Comparison of ENCODE assay signal across 11 cellular contexts in genomic region chr5:78549043-78549442, GRCh38.
DNase-seq lines count a peak whose midpoint lies in the region; ATAC-seq and TF ChIP-seq lines count a peak whose summit lies in the region.
"Had no signal": no experiment of that assay in that cellular context is flagged by ENCODE, and none has a peak within 500 bp of the region (broad histone marks: within the 10 kb centered on the region; RNA-seq: fewer than 3 reads in every experiment).

No MANE protein-coding gene starts in this region.

- H3K4me3 Mint-ChIP-seq in activated B cell treated with CpG ODN at 0.5 μM for 24 hours: no peak overlapping the region
- H3K4me3 Mint-ChIP-seq in stimulated activated memory B cell treated with anti-CD40 and anti-IgM and Interleukin-4, amounts not matched to agents 10 μg/mL and 1 μg/mL and 100 μg/mL, for 72 hours: no peak overlapping the region

- H3K27me3 Mint-ChIP-seq in activated B cell treated with CpG ODN at 0.5 μM for 24 hours: no peaks in the 10 kb centered on the region
- H3K27me3 Mint-ChIP-seq in stimulated activated memory B cell treated with anti-CD40 and anti-IgM and Interleukin-4, amounts not matched to agents 10 μg/mL and 1 μg/mL and 100 μg/mL, for 72 hours: no peaks in the 10 kb centered on the region

- no peaks in the 10 kb centered on the region for H3K36me3 ChIP-seq in PC-3 (ENCODE audit: low read depth, low read length)
- H3K36me3 ChIP-seq: thyroid gland had no signal

- H4K20me1 ChIP-seq in PC-3 (ENCODE audit: low read length): no peaks in the 10 kb centered on the region

- H3K4me1 ChIP-seq in PC-3 (ENCODE audit: insufficient read depth, low read length): peaks cover 13% of the 10 kb centered on the region

- H3K9me3 Mint-ChIP-seq in activated B cell treated with CpG ODN at 0.5 μM for 24 hours: no peaks in the 10 kb centered on the region
- no peaks in the 10 kb centered on the region for H3K9me3 Mint-ChIP-seq in stimulated activated memory B cell treated with anti-CD40 and anti-IgM and Interleukin-4, amounts not matched to agents 10 μg/mL and 1 μg/mL and 100 μg/mL, for 72 hours

- DNase-seq in activated B cell treated with CpG ODN at 0.5 μM for 24 hours: no peak
- DNase-seq in left ventricle myocardium superior: no peak
- DNase-seq in erythroblast (lab: John Stamatoyannopoulos, UW): no peak
- no peak for DNase-seq in PC-3
- DNase-seq in NCI-H82 (lab: John Stamatoyannopoulos, UW): no peak
- DNase-seq: activated T-cell treated with anti-CD3 and anti-CD28 coated beads, Interleukin-2, amount 50 U/mL, for 1 hour; NCI-H2171; thyroid gland had no signal

- no TSS peak for BruUV-seq in PC-3 (replicated peaks; lab: Mats Ljungman, UMichigan)

- H3K9me3 ChIP-seq in PC-3 (ENCODE audit: low read length): no peaks in the 10 kb centered on the region
- H3K9me3 ChIP-seq: thyroid gland had no signal

- no peak overlapping the region for H2AFZ ChIP-seq in PC-3 (ENCODE audit: low read length)

- peaks cover 16% of the 10 kb centered on the region for H3K4me1 Mint-ChIP-seq in activated B cell treated with CpG ODN at 0.5 μM for 24 hours
- peaks cover 60% of the 10 kb centered on the region for H3K4me1 Mint-ChIP-seq in stimulated activated memory B cell treated with anti-CD40 and anti-IgM and Interleukin-4, amounts not matched to agents 10 μg/mL and 1 μg/mL and 100 μg/mL, for 72 hours

- intact Hi-C loops in activated B cell treated with CpG ODN at 0.5 μM for 24 hours (cut with micrococcal nuclease) (no loop called here), left ventricle myocardium superior (cut with micrococcal nuclease) (no loop called here), PC-3 (cut with micrococcal nuclease) (no loop called here)

- H3K27ac ChIP-seq in PC-3 (ENCODE audit: low read length): no peak overlapping the region

- no peaks in the 10 kb centered on the region for H3K27me3 ChIP-seq in PC-3 (ENCODE audit: low read length)
- H3K27me3 ChIP-seq: thyroid gland had no signal

- H3K79me2 ChIP-seq in PC-3 (ENCODE audit: low read length): no peaks in the 10 kb centered on the region

- peaks cover 4% of the 10 kb centered on the region for H3K36me3 Mint-ChIP-seq in activated B cell treated with CpG ODN at 0.5 μM for 24 hours (ENCODE audit: low read depth)
- H3K36me3 Mint-ChIP-seq in stimulated activated memory B cell treated with anti-CD40 and anti-IgM and Interleukin-4, amounts not matched to agents 10 μg/mL and 1 μg/mL and 100 μg/mL, for 72 hours: peaks cover 13% of the 10 kb centered on the region

- H3K27ac Mint-ChIP-seq in activated B cell treated with CpG ODN at 0.5 μM for 24 hours: no peak overlapping the region
- peak overlapping the region; percentile 60 for H3K27ac Mint-ChIP-seq in stimulated activated memory B cell treated with anti-CD40 and anti-IgM and Interleukin-4, amounts not matched to agents 10 μg/mL and 1 μg/mL and 100 μg/mL, for 72 hours

- peak; percentile 63 for ATAC-seq in HG02610 (IDR thresholded peaks at IDR 0.05; ENCODE audit: unreplicated experiment)
- peak; percentile 18 for ATAC-seq in activated B cell treated with CpG ODN at 0.5 μM for 24 hours (ENCODE audit: low read depth)
- peak; percentile 26 for ATAC-seq in left ventricle myocardium superior
- peak; percentile 74 for ATAC-seq in stimulated activated memory B cell treated with anti-CD40 and anti-IgM and Interleukin-4, amounts not matched to agents 10 μg/mL and 1 μg/mL and 100 μg/mL, for 72 hours
- no peak for ATAC-seq in HG03565 (IDR thresholded peaks at IDR 0.05; ENCODE audit: unreplicated experiment)
- no peak for ATAC-seq in PC-3

- no peak overlapping the region for H3K4me2 ChIP-seq in PC-3 (ENCODE audit: low read length)

- TF ChIP-seq POLR2A in erythroblast (IDR thresholded peaks at IDR 0.05; ENCODE audit: low read length): no peak

- POLR2A ChIA-PET in activated B cell treated with CpG ODN at 0.5 μM for 24 hours (lab: Charles Lee) (no interaction called here), PC-3 (lab: Charles Lee; ENCODE audit: unreplicated experiment) (no interaction called here)

- H3F3A ChIP-seq in PC-3 (ENCODE audit: low read length, unreplicated experiment): no peaks in the 10 kb centered on the region

- TF ChIP-seq CTCF in activated B cell treated with CpG ODN at 0.5 μM for 24 hours (IDR thresholded peaks at IDR 0.05) (no peak), PC-3 (conservative IDR thresholded peaks at IDR 0.05; ENCODE audit: low read depth, low read length) (no peak)

- CTCF ChIA-PET in activated B cell treated with CpG ODN at 0.5 μM for 24 hours (lab: Charles Lee): no interaction called here
- CTCF ChIA-PET in PC-3 (lab: Charles Lee): no interaction called here

- H3K9ac ChIP-seq in PC-3 (ENCODE audit: low read length): no peak overlapping the region

- H3K9me2 ChIP-seq in PC-3 (replicated peaks; ENCODE audit: low read length): no peaks in the 10 kb centered on the region

- no peak overlapping the region for H3K4me3 ChIP-seq in PC-3 (ENCODE audit: low read length)
- H3K4me3 ChIP-seq: thyroid gland had no signal

Comparison
In these comparisons a context has a peak if more than half of its experiments do, and no peak if none do; other contexts are left out.
1. ATAC-seq: peak in HG02610 (single experiment), activated B cell treated with CpG ODN at 0.5 μM for 24 hours (single experiment), left ventricle myocardium superior (single experiment) and stimulated activated memory B cell treated with anti-CD40 and anti-IgM and Interleukin-4, amounts not matched to agents 10 μg/mL and 1 μg/mL and 100 μg/mL, for 72 hours (single experiment); none in HG03565 (single experiment) and PC-3 (single experiment).